Comparison of ENCODE assay signal across 16 cellular contexts in the genomic region with DNA sequence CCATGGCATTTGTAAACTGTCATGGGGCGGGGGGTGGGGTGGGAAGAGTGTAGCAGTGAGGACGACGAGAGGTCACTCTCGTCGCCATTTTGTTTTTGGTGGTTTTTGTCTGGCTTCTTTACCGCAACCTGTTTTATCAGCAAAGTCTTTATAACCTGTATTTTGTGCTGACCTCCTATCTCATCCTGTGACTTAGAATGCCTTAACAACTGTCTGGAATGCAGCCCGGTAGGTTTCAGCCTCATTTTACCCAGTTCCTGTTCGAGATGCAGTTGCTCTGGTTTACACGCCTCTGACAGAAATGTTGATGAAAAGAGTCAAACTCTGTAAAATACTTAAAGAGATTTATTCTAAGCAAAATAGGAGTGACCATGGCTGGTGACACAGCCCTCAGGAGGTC.
"Had no signal": no experiment of that assay in that cellular context is flagged by ENCODE, and none has a peak within 500 bp of the region (broad histone marks: within the 10 kb centered on the region; RNA-seq: fewer than 3 reads in every experiment).

No MANE protein-coding gene starts in this region.

- DNase-seq: activated CD4-positive, alpha-beta T cell treated with anti-CD3 and anti-CD28 coated beads for 36 hours; activated CD8-positive, alpha-beta T cell treated with anti-CD3 and anti-CD28 coated beads for 36 hours; activated effector memory CD4-positive, alpha-beta T cell treated with Interleukin-2 at 50 U/mL for 16 hours; activated naive CD4-positive, alpha-beta T cell treated with anti-CD3 and anti-CD28 coated beads, Interleukin-2, amount 50 U/mL, for 16 hours; activated T-cell treated with anti-CD3 and anti-CD28 coated beads, Interleukin-2, amount 50 U/mL, for 4 hours; adrenal gland; hypothalamus; kidney glomerular epithelial cell; midbrain; ovary; sigmoid colon; stimulated activated CD4-positive, alpha-beta T cell treated with anti-CD3 and anti-CD28 coated beads, Interleukin-12 subunit alpha, Interleukin-12 subunit beta, amount 100 ng/mL, for 4 hours; stimulated activated CD4-positive, alpha-beta T cell treated with anti-CD3 and anti-CD28 coated beads, Interleukin-2, amount 100 ng/mL, for 24 hours; T-helper 17 cell had no signal

- H3K27me3 ChIP-seq: adrenal gland, cardiac muscle cell, sigmoid colon, tibial nerve had no signal

- H3K36me3 ChIP-seq: adrenal gland, cardiac muscle cell, ovary, sigmoid colon, tibial nerve had no signal

- H3K9me3 ChIP-seq: adrenal gland, ovary, tibial nerve had no signal

- H3K4me1 ChIP-seq: adrenal gland, sigmoid colon, tibial nerve had no signal

- H3K27ac ChIP-seq: adrenal gland, cardiac muscle cell, ovary, sigmoid colon, tibial nerve had no signal

- H3K4me3 ChIP-seq: adrenal gland, cardiac muscle cell, ovary, sigmoid colon, tibial nerve had no signal
